19 cellular contexts compared by ENCODE assay signal in genomic region chr7:158028290-158028941, GRCh38.
DNase-seq lines count a peak whose midpoint lies in the region; ATAC-seq and TF ChIP-seq lines count a peak whose summit lies in the region.
"Had no signal": no experiment of that assay in that cellular context is flagged by ENCODE, and none has a peak within 500 bp of the region (broad histone marks: within the 10 kb centered on the region; RNA-seq: fewer than 3 reads in every experiment).

No MANE protein-coding gene starts in this region.

- no peaks in the 10 kb centered on the region for H3K36me3 Mint-ChIP-seq in activated T-helper 1 cell treated with anti-CD3 and anti-CD28 coated beads, Interleukin-12 subunit alpha, Interleukin-12 subunit beta, Interleukin-2, Interleukin-4 antibody, amounts not matched to agents 30 ng/mL and 10 ng/mL and 1 ng/mL, durations not matched to agents 14 hours and 24 hours and 36 hours (ENCODE audit: low read depth)
- H3K36me3 Mint-ChIP-seq: CD8-positive, alpha-beta memory T cell had no signal

- H3K27ac Mint-ChIP-seq in activated T-helper 1 cell treated with anti-CD3 and anti-CD28 coated beads, Interleukin-12 subunit alpha, Interleukin-12 subunit beta, Interleukin-2, Interleukin-4 antibody, amounts not matched to agents 30 ng/mL and 10 ng/mL and 1 ng/mL, durations not matched to agents 14 hours and 24 hours and 36 hours = no peak overlapping the region
- H3K27ac Mint-ChIP-seq: activated CD4-positive, alpha-beta memory T cell treated with anti-CD3 and anti-CD28 coated beads, Interleukin-2, amount 10 ng/mL, durations not matched to agents 7 days and 5 days; activated naive CD8-positive, alpha-beta T cell treated with anti-CD3 and anti-CD28 coated beads, Interleukin-2, amount 50 U/mL, for 24 hours; CD8-positive, alpha-beta memory T cell; naive thymus-derived CD4-positive, alpha-beta T cell had no signal

- no peaks in the 10 kb centered on the region for H3K27me3 ChIP-seq in right atrium auricular region
- H3K27me3 ChIP-seq in right cardiac atrium (ENCODE audit: control insufficient read depth, insufficient read depth) = no peaks in the 10 kb centered on the region
- no peaks in the 10 kb centered on the region for H3K27me3 ChIP-seq in mucosa of stomach (ENCODE audit: control insufficient read depth, insufficient read depth, low read length)

- H3K9me3 ChIP-seq in right atrium auricular region (peaks cover 0 to 2% of the 10 kb centered on the region in 2 donors), right cardiac atrium (ENCODE audit: control insufficient read depth, low read length) (no peaks in the 10 kb centered on the region), mucosa of stomach (ENCODE audit: control insufficient read depth, low read length) (no peaks in the 10 kb centered on the region)

- intact Hi-C loops in right cardiac atrium (cut with DNase I) = no loop called here
- intact Hi-C loops in activated T-helper 1 cell treated with anti-CD3 and anti-CD28 coated beads, Interleukin-12 subunit alpha, Interleukin-12 subunit beta, Interleukin-2, Interleukin-4 antibody, amounts not matched to agents 30 ng/mL and 10 ng/mL and 1 ng/mL, durations not matched to agents 14 hours and 24 hours and 36 hours (cut with micrococcal nuclease) = no loop called here

- H3K4me1 Mint-ChIP-seq in activated T-helper 1 cell treated with anti-CD3 and anti-CD28 coated beads, Interleukin-12 subunit alpha, Interleukin-12 subunit beta, Interleukin-2, Interleukin-4 antibody, amounts not matched to agents 30 ng/mL and 10 ng/mL and 1 ng/mL, durations not matched to agents 14 hours and 24 hours and 36 hours (ENCODE audit: low read depth) = no peaks in the 10 kb centered on the region
- H3K4me1 Mint-ChIP-seq: activated CD4-positive, alpha-beta memory T cell treated with anti-CD3 and anti-CD28 coated beads, Interleukin-2, amount 10 ng/mL, durations not matched to agents 7 days and 5 days; activated naive CD8-positive, alpha-beta T cell treated with anti-CD3 and anti-CD28 coated beads, Interleukin-2, amount 50 U/mL, for 24 hours; CD8-positive, alpha-beta memory T cell had no signal

- H3K27ac ChIP-seq in right atrium auricular region = no peak overlapping the region
- no peak overlapping the region for H3K27ac ChIP-seq in right cardiac atrium (ENCODE audit: low read length)

- H3K27me3 Mint-ChIP-seq in activated T-helper 1 cell treated with anti-CD3 and anti-CD28 coated beads, Interleukin-12 subunit alpha, Interleukin-12 subunit beta, Interleukin-2, Interleukin-4 antibody, amounts not matched to agents 30 ng/mL and 10 ng/mL and 1 ng/mL, durations not matched to agents 14 hours and 24 hours and 36 hours (ENCODE audit: insufficient read depth) = peaks cover 1% of the 10 kb centered on the region
- H3K27me3 Mint-ChIP-seq: activated CD4-positive, alpha-beta memory T cell treated with anti-CD3 and anti-CD28 coated beads, Interleukin-2, amount 10 ng/mL, durations not matched to agents 7 days and 5 days; activated naive CD8-positive, alpha-beta T cell treated with anti-CD3 and anti-CD28 coated beads, Interleukin-2, amount 50 U/mL, for 24 hours had no signal

- WGBS in right cardiac atrium = 82% methylated on average over 22 of the region's 22 CpGs

- H3K4me3 Mint-ChIP-seq in activated T-helper 1 cell treated with anti-CD3 and anti-CD28 coated beads, Interleukin-12 subunit alpha, Interleukin-12 subunit beta, Interleukin-2, Interleukin-4 antibody, amounts not matched to agents 30 ng/mL and 10 ng/mL and 1 ng/mL, durations not matched to agents 14 hours and 24 hours and 36 hours = no peak overlapping the region
- H3K4me3 Mint-ChIP-seq: activated CD4-positive, alpha-beta memory T cell treated with anti-CD3 and anti-CD28 coated beads, Interleukin-2, amount 10 ng/mL, durations not matched to agents 7 days and 5 days; activated naive CD8-positive, alpha-beta T cell treated with anti-CD3 and anti-CD28 coated beads, Interleukin-2, amount 50 U/mL, for 24 hours; naive thymus-derived CD4-positive, alpha-beta T cell had no signal

- H3K4me1 ChIP-seq in right atrium auricular region (no peaks in the 10 kb centered on the region), right cardiac atrium (ENCODE audit: control insufficient read depth, insufficient read depth, low read length) (no peaks in the 10 kb centered on the region), mucosa of stomach (ENCODE audit: control insufficient read depth, insufficient read depth, low read length) (peaks cover 31% of the 10 kb centered on the region)

- H3K9me3 Mint-ChIP-seq in activated T-helper 1 cell treated with anti-CD3 and anti-CD28 coated beads, Interleukin-12 subunit alpha, Interleukin-12 subunit beta, Interleukin-2, Interleukin-4 antibody, amounts not matched to agents 30 ng/mL and 10 ng/mL and 1 ng/mL, durations not matched to agents 14 hours and 24 hours and 36 hours = peaks cover 6% of the 10 kb centered on the region

- H3K9ac ChIP-seq in mucosa of stomach (ENCODE audit: low read length) = peak overlapping the region; percentile 15

- DNase-seq in right atrium auricular region (ENCODE audit: low spot score) (peak; percentile 36), right cardiac atrium (no peak), SHP77 treated with DMSO at 0.1 percent for 48 hours (lab: John Stamatoyannopoulos, UW) (peak; percentile 75), SKM-1 treated with dmso at 0.1 percent for 144 hours (lab: John Stamatoyannopoulos, UW; ENCODE audit: unreplicated experiment) (no peak), HUDEP-2 (lab: John Stamatoyannopoulos, UW; ENCODE audit: unreplicated experiment in 76 of 76) (no peak)
- no peak for DNase-seq in activated T-helper 1 cell treated with anti-CD3 and anti-CD28 coated beads, Interleukin-12 subunit alpha, Interleukin-12 subunit beta, Interleukin-2, Interleukin-4 antibody, amounts not matched to agents 30 ng/mL and 10 ng/mL and 1 ng/mL, durations not matched to agents 14 hours and 24 hours and 36 hours (ENCODE audit: low spot score)
- DNase-seq: activated CD4-positive, alpha-beta memory T cell treated with anti-CD3 and anti-CD28 coated beads, Interleukin-2, amount 10 ng/mL, durations not matched to agents 7 days and 5 days; activated naive CD8-positive, alpha-beta T cell treated with anti-CD3 and anti-CD28 coated beads, Interleukin-2, amount 50 U/mL, for 24 hours; activated T-cell treated with anti-CD3 and anti-CD28 coated beads, Interleukin-2, amount 50 U/mL, for 48 hours; caudate nucleus; CD8-positive, alpha-beta memory T cell; effector CD8-positive, alpha-beta T cell; naive thymus-derived CD4-positive, alpha-beta T cell; NCI-H1048; PC-3; stimulated activated CD4-positive, alpha-beta T cell treated with anti-CD3 and anti-CD28 coated beads, Interleukin-4, amount 100 ng/mL, for 24 hours; trophoblast cell had no signal

- H3K4me3 ChIP-seq in right atrium auricular region (no peak overlapping the region), right cardiac atrium (ENCODE audit: low read length) (no peak overlapping the region), mucosa of stomach (ENCODE audit: low read length) (no peak overlapping the region)

- no peak for ATAC-seq in right cardiac atrium
- no peak for ATAC-seq in HG03280 (IDR thresholded peaks at IDR 0.05; ENCODE audit: unreplicated experiment)
- ATAC-seq: activated naive CD8-positive, alpha-beta T cell treated with anti-CD3 and anti-CD28 coated beads, Interleukin-2, amount 50 U/mL, for 24 hours; naive thymus-derived CD4-positive, alpha-beta T cell; PC-3 had no signal

- H3K36me3 ChIP-seq in right atrium auricular region (no peaks in the 10 kb centered on the region), mucosa of stomach (ENCODE audit: control insufficient read depth, insufficient read depth, low read length) (no peaks in the 10 kb centered on the region)

- no peak for TF ChIP-seq CTCF in right atrium auricular region (IDR thresholded peaks at IDR 0.05)

Comparison
In these comparisons a context has a peak if more than half of its experiments do, and no peak if none do; other contexts are left out.
1. DNase-seq: peak in right atrium auricular region (single experiment) and SHP77 treated with DMSO at 0.1 percent for 48 hours (single experiment); none in right cardiac atrium (0 of 3), SKM-1 treated with dmso at 0.1 percent for 144 hours (single experiment), HUDEP-2 (0 of 76) and activated T-helper 1 cell treated with anti-CD3 and anti-CD28 coated beads, Interleukin-12 subunit alpha, Interleukin-12 subunit beta, Interleukin-2, Interleukin-4 antibody, amounts not matched to agents 30 ng/mL and 10 ng/mL and 1 ng/mL, durations not matched to agents 14 hours and 24 hours and 36 hours (single experiment).